17 cellular contexts compared by ENCODE assay signal in the genomic region with DNA sequence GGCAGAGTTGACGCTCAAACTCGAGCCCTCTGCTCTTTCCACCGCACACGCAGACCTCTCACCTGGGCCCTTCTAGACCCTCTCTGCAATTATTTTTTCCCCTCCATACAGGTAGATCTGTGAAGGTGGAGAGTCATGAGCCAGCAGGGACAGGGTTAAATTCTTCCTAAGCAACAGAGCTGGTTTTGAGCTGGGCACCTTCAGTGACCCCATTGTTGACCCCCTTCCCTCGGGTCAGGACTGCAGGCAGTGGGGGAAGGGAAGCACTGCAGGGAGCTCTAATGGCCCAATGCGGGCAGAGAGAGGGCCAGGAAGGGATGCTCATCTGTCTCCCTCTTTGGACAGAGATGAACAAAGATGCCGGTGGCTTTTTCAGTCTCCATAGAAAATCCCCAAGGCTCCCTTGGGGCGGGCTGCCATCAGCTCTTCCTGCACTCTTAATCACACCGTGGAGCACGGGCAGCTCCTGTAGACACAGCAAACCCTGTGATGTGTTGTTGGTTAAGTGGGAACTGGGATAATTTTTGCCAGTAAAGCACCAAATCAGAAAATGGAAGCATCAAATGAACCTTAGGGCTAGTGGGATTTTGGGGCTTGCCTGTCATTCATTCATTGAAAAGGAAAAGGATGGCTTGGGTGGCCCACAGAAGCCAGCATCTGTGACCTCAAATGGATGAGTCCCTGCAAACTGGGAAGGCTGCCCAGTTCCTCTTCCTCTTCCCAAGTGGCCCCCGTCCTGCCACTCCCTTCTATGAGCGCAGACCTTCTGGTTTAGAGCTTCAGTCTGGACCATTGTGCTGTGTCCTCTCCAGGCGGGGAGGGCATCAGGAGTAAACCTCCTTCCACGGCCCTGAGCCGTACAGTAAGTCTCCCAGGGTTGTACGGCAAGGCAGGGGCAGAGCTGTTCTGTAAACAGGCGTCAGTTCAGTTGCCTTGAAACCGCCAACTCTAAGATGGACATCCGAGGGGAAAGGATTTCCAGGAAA. TPM values are rescaled to one million over a fixed set of nuclear protein-coding genes. Genes with fewer than 3 reads are reported as not detected.
DNase-seq lines count a peak whose midpoint lies in the region; ATAC-seq and TF ChIP-seq lines count a peak whose summit lies in the region.
"Had no signal": no experiment of that assay in that cellular context is flagged by ENCODE, and none has a peak within 500 bp of the region (broad histone marks: within the 10 kb centered on the region; RNA-seq: fewer than 3 reads in every experiment).

No MANE protein-coding gene starts in this region.

- peak overlapping the region; percentile 24 for H3K4me2 ChIP-seq in parathyroid adenoma (ENCODE audit: low read length)
- H3K4me2 ChIP-seq: BLaER1 had no signal

- H3K4me3 Mint-ChIP-seq in activated T-cell treated with anti-CD3 and anti-CD28 coated beads, Interleukin-2, amount 50 U/mL, for 4 hours: no peak overlapping the region
- H3K4me3 Mint-ChIP-seq: activated naive CD4-positive, alpha-beta T cell treated with anti-CD3 and anti-CD28 coated beads, Interleukin-2, amount 50 U/mL, for 24 hours had no signal

- H3K4me1 Mint-ChIP-seq in activated T-cell treated with anti-CD3 and anti-CD28 coated beads, Interleukin-2, amount 50 U/mL, for 4 hours (ENCODE audit: low read depth): no peaks in the 10 kb centered on the region
- H3K4me1 Mint-ChIP-seq: activated naive CD4-positive, alpha-beta T cell treated with anti-CD3 and anti-CD28 coated beads, Interleukin-2, amount 50 U/mL, for 24 hours had no signal

- H3K36me3 ChIP-seq in HUES48 (ENCODE audit: control insufficient read depth, insufficient read depth, low read length) (no peaks in the 10 kb centered on the region), body of pancreas (replicated peaks in 1 of 2; ENCODE audit: insufficient read depth in 1 of 2, low read depth in 2 of 2) (no peaks in the 10 kb centered on the region), iPS-20b (ENCODE audit: insufficient read depth, low read depth, low read length) (no peaks in the 10 kb centered on the region), parathyroid adenoma (ENCODE audit: control insufficient read depth, insufficient read depth, low read length) (no peaks in the 10 kb centered on the region)
- H3K36me3 ChIP-seq: BLaER1, esophagus squamous epithelium, HAP-1 had no signal

- H3K9me3 ChIP-seq in HUES48 (ENCODE audit: control insufficient read depth, insufficient read depth, low read length) (no peaks in the 10 kb centered on the region), body of pancreas (no peaks in the 10 kb centered on the region), iPS-20b (ENCODE audit: insufficient read depth, low read depth, low read length) (no peaks in the 10 kb centered on the region), parathyroid adenoma (ENCODE audit: control insufficient read depth, low read length) (no peaks in the 10 kb centered on the region)
- H3K9me3 ChIP-seq: BLaER1, esophagus squamous epithelium, HAP-1 had no signal

- 67 to 76% methylated on average over 18 to 19 of the region's 19 CpGs for WGBS in body of pancreas, 2 donors

- no peaks in the 10 kb centered on the region for H3K27me3 ChIP-seq in HUES48 (ENCODE audit: control insufficient read depth, insufficient read depth, low read length)
- H3K27me3 ChIP-seq in body of pancreas: no peaks in the 10 kb centered on the region
- H3K27me3 ChIP-seq in iPS-20b (ENCODE audit: insufficient read depth, low read length): no peaks in the 10 kb centered on the region
- H3K27me3 ChIP-seq in parathyroid adenoma (ENCODE audit: control insufficient read depth, insufficient read depth, low read length): no peaks in the 10 kb centered on the region
- H3K27me3 ChIP-seq: BLaER1, esophagus squamous epithelium had no signal

- no peaks in the 10 kb centered on the region for H3K27me3 Mint-ChIP-seq in activated T-cell treated with anti-CD3 and anti-CD28 coated beads, Interleukin-2, amount 50 U/mL, for 4 hours (ENCODE audit: low read depth)

- H3K36me3 Mint-ChIP-seq in activated T-cell treated with anti-CD3 and anti-CD28 coated beads, Interleukin-2, amount 50 U/mL, for 4 hours (ENCODE audit: insufficient read depth): no peaks in the 10 kb centered on the region
- H3K36me3 Mint-ChIP-seq: activated naive CD4-positive, alpha-beta T cell treated with anti-CD3 and anti-CD28 coated beads, Interleukin-2, amount 50 U/mL, for 24 hours had no signal

- ATAC-seq in body of pancreas: no peak
- no peak for ATAC-seq in activated T-cell treated with anti-CD3 and anti-CD28 coated beads, Interleukin-2, amount 50 U/mL, for 4 hours
- ATAC-seq in HG02610 (IDR thresholded peaks at IDR 0.05; ENCODE audit: unreplicated experiment): no peak
- ATAC-seq in HG03342 (IDR thresholded peaks at IDR 0.05; ENCODE audit: unreplicated experiment): no peak
- ATAC-seq: sciatic nerve had no signal

- no peak for DNase-seq in body of pancreas
- no peak for DNase-seq in activated T-cell treated with anti-CD3 and anti-CD28 coated beads, Interleukin-2, amount 50 U/mL, for 4 hours
- DNase-seq in NCI-H128 (lab: John Stamatoyannopoulos, UW; ENCODE audit: unreplicated experiment): no peak
- DNase-seq: esophagus squamous epithelium; GDM1; NCI-H748 treated with DMSO at 0.1 percent for 48 hours; SHP77 treated with DMSO at 0.1 percent for 48 hours; stimulated activated naive CD8-positive, alpha-beta T cell treated with anti-CD3 and anti-CD28 coated beads, Interleukin-15, Interleukin-2, amounts not matched to agents 100 U/mL and 50 U/mL, for 24 hours had no signal

- no peak overlapping the region for H2AFZ ChIP-seq in parathyroid adenoma

- TF ChIP-seq CTCF in body of pancreas (IDR thresholded peaks at IDR 0.05) (no peak), parathyroid adenoma (IDR thresholded peaks at IDR 0.05) (no peak)

- peaks cover 49% of the 10 kb centered on the region for H3K79me2 ChIP-seq in parathyroid adenoma

- H3K9ac ChIP-seq in HUES48 (ENCODE audit: low read depth, low read length) (no peak overlapping the region), iPS-20b (ENCODE audit: low read depth, low read length) (peak overlapping the region; percentile 33; the same call in 1 of the 2 replicates), parathyroid adenoma (no peak overlapping the region)
- H3K9ac ChIP-seq: BLaER1 had no signal

- H3K27ac ChIP-seq in HUES48 (ENCODE audit: low read depth, low read length): peak overlapping the region; percentile 53
- peak overlapping the region; percentile 5 to 78 (median 76) for H3K27ac ChIP-seq in body of pancreas
- H3K27ac ChIP-seq in iPS-20b (ENCODE audit: low read length): peak overlapping the region; percentile 25
- H3K27ac ChIP-seq in parathyroid adenoma: peak overlapping the region; percentile 47
- H3K27ac ChIP-seq: BLaER1 had no signal

- no peak for TF ChIP-seq POLR2A in body of pancreas (IDR thresholded peaks at IDR 0.05)

- H3K4me3 ChIP-seq in HUES48 (ENCODE audit: low read depth, low read length) (peak overlapping the region; percentile 22), body of pancreas (no peak overlapping the region), iPS-20b (ENCODE audit: low read length) (peak overlapping the region; percentile 34), parathyroid adenoma (ENCODE audit: low read depth, low read length) (no peak overlapping the region)
- H3K4me3 ChIP-seq: BLaER1, esophagus squamous epithelium, HAP-1 had no signal

- intact Hi-C loops in body of pancreas (cut with DNase I): no loop called here

- H3K4me1 ChIP-seq in HUES48 (ENCODE audit: control insufficient read depth, insufficient read depth, low read length): peaks cover 66% of the 10 kb centered on the region
- peaks cover 56% of the 10 kb centered on the region for H3K4me1 ChIP-seq in body of pancreas
- H3K4me1 ChIP-seq in iPS-20b (ENCODE audit: insufficient read depth, low read length): peaks cover 57% of the 10 kb centered on the region
- peaks cover 23% of the 10 kb centered on the region for H3K4me1 ChIP-seq in parathyroid adenoma

- no peaks in the 10 kb centered on the region for H3K9me3 Mint-ChIP-seq in activated T-cell treated with anti-CD3 and anti-CD28 coated beads, Interleukin-2, amount 50 U/mL, for 4 hours
- H3K9me3 Mint-ChIP-seq: activated naive CD4-positive, alpha-beta T cell treated with anti-CD3 and anti-CD28 coated beads, Interleukin-2, amount 50 U/mL, for 24 hours had no signal

RNA-seq across cellular contexts. Expression of a gene that starts 21.6 kb away (rescaled TPM):
- total RNA-seq in body of pancreas: 10 to 100 TPM; 29.6 to 37.2 TPM
- 1 to 10 TPM in 2 of 3 donors, under 1 TPM in 1; 0.33 to 1.4 (median 1.0) TPM for total RNA-seq in activated T-cell treated with anti-CD3 and anti-CD28 coated beads, Interleukin-2, amount 50 U/mL, for 4 hours

RNA-seq across cellular contexts. Expression of a gene that starts 57.3 kb away (rescaled TPM):
- 10 to 100 TPM in 1 of 2 donors, 1 to 10 TPM in 1; 4.0 to 15.8 TPM for total RNA-seq in body of pancreas
- 1 to 10 TPM in 1 of 3 donors, under 1 TPM in 2; 0.79 to 1.2 (median 0.99) TPM for total RNA-seq in activated T-cell treated with anti-CD3 and anti-CD28 coated beads, Interleukin-2, amount 50 U/mL, for 4 hours

Comparison
In these comparisons a context has a peak if more than half of its experiments do, and no peak if none do; other contexts are left out.
1. H3K27ac ChIP-seq: peak in every context shown above with its lines; median percentile 76 in body of pancreas; 53 in HUES48; 47 in parathyroid adenoma; 25 in iPS-20b.
2. H3K4me3 ChIP-seq: peak in HUES48 (single experiment) and iPS-20b (single experiment); none in body of pancreas (0 of 2) and parathyroid adenoma (single experiment).
3. RNA of a gene that starts 21.6 kb away (total RNA-seq): 29.6 to 37.2 TPM in body of pancreas; 0.33 to 1.4 TPM in activated T-cell treated with anti-CD3 and anti-CD28 coated beads, Interleukin-2, amount 50 U/mL, for 4 hours; every median in the first group is over 10 times any median in the second.